Comparison of ENCODE assay signal across 33 cellular contexts in the genomic region with DNA sequence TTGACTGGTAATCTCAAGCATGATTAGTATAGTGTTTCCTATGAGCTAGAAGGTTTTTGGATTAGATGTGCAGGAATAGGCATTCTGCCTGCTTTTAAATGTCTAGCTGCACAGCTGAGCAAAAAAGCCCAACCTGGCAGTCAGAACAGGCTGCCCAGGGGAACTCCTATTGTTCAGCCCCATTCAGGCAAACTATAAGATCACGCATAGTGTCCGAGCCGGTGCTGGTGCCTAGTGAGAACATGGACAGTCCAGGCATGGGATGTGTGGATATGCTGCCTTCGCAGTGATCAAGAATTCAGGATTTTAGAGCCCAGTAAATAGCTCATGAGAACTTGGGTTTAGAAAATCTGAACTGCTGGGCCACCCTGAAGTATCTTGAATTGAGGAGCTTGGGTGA.
DNase-seq lines count a peak whose midpoint lies in the region; ATAC-seq, FAIRE-seq and TF ChIP-seq lines count a peak whose summit lies in the region.
"Had no signal": no experiment of that assay in that cellular context is flagged by ENCODE, and none has a peak within 500 bp of the region (broad histone marks: within the 10 kb centered on the region; RNA-seq: fewer than 3 reads in every experiment).

No MANE protein-coding gene starts in this region.

- H3K9ac ChIP-seq in HepG2 (ENCODE audit: insufficient read depth, low read depth, low read length), result no peak overlapping the region
- no peak overlapping the region for H3K9ac ChIP-seq in H9 (ENCODE audit: extremely low read depth, insufficient read length, low read length)
- H3K9ac ChIP-seq: BLaER1; BLaER1 treated with 17β-estradiol and CSF1 and Interleukin-3, amounts not matched to agents 10 nM and 100 nM had no signal

- no peak overlapping the region for H3K4me3 ChIP-seq in HepG2 (replicated peaks in 1 of 3; ENCODE audit: insufficient read depth in 1 of 3, low read depth in 2 of 3, low read length in 3 of 3)
- no peak overlapping the region for H3K4me3 ChIP-seq in right lobe of liver
- no peak overlapping the region for H3K4me3 ChIP-seq in CD4-positive, alpha-beta memory T cell (ENCODE audit: low read length in 2 of 2)
- H3K4me3 ChIP-seq: A549; BLaER1; BLaER1 treated with 17β-estradiol and CSF1 and Interleukin-3, amounts not matched to agents 10 nM and 100 nM had no signal

- H3K4me2 ChIP-seq in HepG2 (ENCODE audit: low read depth, low read length) (no peak overlapping the region), H9 (ENCODE audit: insufficient read depth, insufficient read length, low read length) (no peak overlapping the region)
- H3K4me2 ChIP-seq: A549; BLaER1; BLaER1 treated with 17β-estradiol and CSF1 and Interleukin-3, amounts not matched to agents 10 nM and 100 nM had no signal

- TF ChIP-seq RAD21 in HepG2 (CRISPR knock-in tag; IDR thresholded peaks at IDR 0.05), result no peak

- H3K4me1 ChIP-seq in HepG2 (ENCODE audit: insufficient read depth, low read length) (peaks cover 18% of the 10 kb centered on the region), right lobe of liver (peaks cover 0 to 18% (median 4%) of the 10 kb centered on the region in 4 donors), H9 (ENCODE audit: insufficient read depth, low read length) (no peaks in the 10 kb centered on the region)
- H3K4me1 ChIP-seq in CD4-positive, alpha-beta memory T cell (ENCODE audit: insufficient read depth, low read length), result no peaks in the 10 kb centered on the region
- H3K4me1 ChIP-seq: A549, BLaER1, Caco-2 had no signal

- peak; percentile 62 for DNase-seq in Right ventricle myocardium inferior (ENCODE audit: missing footprints)
- no peak for DNase-seq in left ventricle myocardium superior
- no peak for DNase-seq in HepG2 (ENCODE audit: low spot score)
- DNase-seq in right lobe of liver, result no peak
- DNase-seq in H9, result no peak
- DNase-seq in CD4-positive, alpha-beta memory T cell, result no peak
- DNase-seq: 8988T; ACHN; AML-193; BE2C; C1 segment of cervical spinal cord; Caco-2; Calu3; CD4-positive, alpha-beta T cell; CD4-positive, CD25-positive, alpha-beta regulatory T cell; CD8-positive, alpha-beta memory T cell; CD8-positive, alpha-beta T cell; COR-L47; DMS 273 treated with DMSO at 0.1 percent for 48 hours; DMS153; DMS53; DMS79; DMS79 treated with DMSO at 0.1 percent for 48 hours; DND-41; EL had no signal

- H4K20me1 ChIP-seq in HepG2 (ENCODE audit: insufficient read depth, low read length), result peaks cover 20% of the 10 kb centered on the region; the same call in 1 of the 2 replicates
- H4K20me1 ChIP-seq in H9 (ENCODE audit: control insufficient read depth, insufficient read depth, insufficient read length), result no peaks in the 10 kb centered on the region

- H3K14ac ChIP-seq in H9 (ENCODE audit: insufficient read depth, low read length), result 0 out of 2 replicates have a peak overlapping the region, but pooled peaks have one; percentile 36

- no peak overlapping the region for H3T11ph ChIP-seq in H9 (ENCODE audit: low read length)

- TF ChIP-seq POLR2A in HepG2 (IDR thresholded peaks at IDR 0.05; ENCODE audit: insufficient read depth in 1 of 2, low read depth in 2 of 2, low read length in 2 of 2) (no peak), right lobe of liver (IDR thresholded peaks at IDR 0.05) (no peak)

- TF ChIP-seq CTCF in HepG2 (CRISPR knock-in tag; IDR thresholded peaks at IDR 0.05) (no peak), right lobe of liver (IDR thresholded peaks at IDR 0.05) (no peak), H9 (conservative IDR thresholded peaks at IDR 0.05) (no peak)

- no peak overlapping the region for H3K27ac Mint-ChIP-seq in H9
- no peak overlapping the region for H3K27ac Mint-ChIP-seq in CD4-positive, alpha-beta memory T cell
- H3K27ac Mint-ChIP-seq: B cell; CD4-positive, alpha-beta T cell; CD8-positive, alpha-beta T cell had no signal

- H4K8ac ChIP-seq in H9 (replicated peaks; ENCODE audit: insufficient read length, low read depth, low read length), result no peak overlapping the region

- H3K9me3 ChIP-seq in HepG2 (ENCODE audit: low read length) (no peaks in the 10 kb centered on the region), right lobe of liver (no peaks in the 10 kb centered on the region), H9 (ENCODE audit: control insufficient read depth, low read depth, low read length) (no peaks in the 10 kb centered on the region)
- H3K9me3 ChIP-seq in CD4-positive, alpha-beta memory T cell (ENCODE audit: control insufficient read depth in 1 of 2, low read length in 2 of 2), result no peaks in the 10 kb centered on the region
- H3K9me3 ChIP-seq: A549; BE2C; BLaER1; BLaER1 treated with 17β-estradiol and CSF1 and Interleukin-3, amounts not matched to agents 10 nM and 100 nM; Caco-2 had no signal

- no peak overlapping the region for H3K56ac ChIP-seq in H9 (ENCODE audit: insufficient read length, low read depth, low read length)

- CTCF ChIA-PET in HepG2 (lab: Yijun Ruan, JAX; ENCODE audit: low intra/inter-chr PET ratio, low total read pairs), result no interaction called here
- CTCF ChIA-PET in CD4-positive, alpha-beta memory T cell (lab: Charles Lee; ENCODE audit: partially characterized antibody), result no interaction called here

- no peak overlapping the region for H3K18ac ChIP-seq in H9 (ENCODE audit: insufficient read length, low read depth, low read length)

- H3K27ac ChIP-seq in HepG2 (ENCODE audit: extremely low read length, insufficient read depth, low read length), result no peak overlapping the region
- no peak overlapping the region for H3K27ac ChIP-seq in right lobe of liver
- no peak overlapping the region for H3K27ac ChIP-seq in H9 (ENCODE audit: insufficient read length, low read depth, low read length)
- H3K27ac ChIP-seq in CD4-positive, alpha-beta memory T cell (ENCODE audit: low read depth, low read length), result no peak overlapping the region
- H3K27ac ChIP-seq: 22Rv1; A549; BLaER1; BLaER1 treated with 17β-estradiol and CSF1 and Interleukin-3, amounts not matched to agents 10 nM and 100 nM; C4-2B had no signal

- H3K4me1 Mint-ChIP-seq in H9, result peaks cover 12 to 18% of the 10 kb centered on the region in 2 experiments
- H3K4me1 Mint-ChIP-seq in CD4-positive, alpha-beta memory T cell, result peaks cover 15 to 24% (median 15%) of the 10 kb centered on the region in 4 donors

- TF ChIP-seq EP300 in HepG2 (IDR thresholded peaks at IDR 0.05; ENCODE audit: low read depth in 2 of 2, low read length in 2 of 2) (no peak), HepG2 (CRISPR knock-in tag; IDR thresholded peaks at IDR 0.05; ENCODE audit: borderline replicate concordance) (no peak)

- in situ Hi-C loops in HepG2 (cut with HindIII; ENCODE audit: extremely low pct_ligation_motif_present, low pct_unique_long_range_greater_than_20kb), result no loop called here

- no peak overlapping the region for H3K23ac ChIP-seq in H9 (ENCODE audit: insufficient read length, low read depth, low read length)

- peaks cover 2% of the 10 kb centered on the region for H3K79me2 ChIP-seq in HepG2 (ENCODE audit: insufficient read depth, low read length)
- H3K79me2 ChIP-seq in H9 (ENCODE audit: insufficient read depth, low read length), result no peaks in the 10 kb centered on the region

- POLR2A ChIA-PET in HepG2 (lab: Yijun Ruan, JAX), result interaction anchor here (1.0 kb wide), 1 partner anchor 14 kb away, joined by 3 read pairs; no protein-coding TSS in a partner anchor
- POLR2A ChIA-PET in CD4-positive, alpha-beta memory T cell (lab: Charles Lee; ENCODE audit: partially characterized antibody), result no interaction called here

- no peak overlapping the region for H4K91ac ChIP-seq in H9 (ENCODE audit: insufficient read length, low read depth, low read length)

- 94% methylated on average over 4 of the region's 4 CpGs for WGBS in HepG2 (ENCODE audit: low lambda C conversion rate)
- no CpG with 5 or more reads among the region's 4 CpGs for WGBS in right lobe of liver (ENCODE audit: insufficient coverage, low coverage, low lambda C conversion rate, missing lambda C conversion rate)
- WGBS in H9 (ENCODE audit: extremely low coverage, insufficient read length, low lambda C conversion rate), result no CpG with 5 or more reads among the region's 4 CpGs

- H2BK120ac ChIP-seq in H9 (ENCODE audit: low read depth, low read length, poor library complexity, severe bottlenecking), result no peak overlapping the region

- no peaks in the 10 kb centered on the region for H3K23me2 ChIP-seq in H9 (ENCODE audit: insufficient read length, low read depth, low read length, poor library complexity, severe bottlenecking)

- H3K4me3 Mint-ChIP-seq in H9, result no peak overlapping the region
- no peak overlapping the region for H3K4me3 Mint-ChIP-seq in CD4-positive, alpha-beta memory T cell
- H3K4me3 Mint-ChIP-seq: B cell; CD4-positive, alpha-beta T cell; CD4-positive, CD25-positive, alpha-beta regulatory T cell; CD8-positive, alpha-beta memory T cell; CD8-positive, alpha-beta T cell had no signal

- H2BK15ac ChIP-seq in H9 (ENCODE audit: low read depth, low read length), result no peak overlapping the region

- no peaks in the 10 kb centered on the region for H3K27me3 Mint-ChIP-seq in H9 (ENCODE audit: low read depth)
- H3K27me3 Mint-ChIP-seq in CD4-positive, alpha-beta memory T cell, result no peaks in the 10 kb centered on the region
- H3K27me3 Mint-ChIP-seq: B cell; CD4-positive, alpha-beta T cell; CD4-positive, CD25-positive, alpha-beta regulatory T cell; CD8-positive, alpha-beta memory T cell had no signal

- H3K27me3 ChIP-seq in HepG2 (ENCODE audit: control insufficient read depth in 1 of 2, insufficient read depth in 2 of 2, low read length in 2 of 2) (no peaks in the 10 kb centered on the region), right lobe of liver (no peaks in the 10 kb centered on the region), H9 (ENCODE audit: insufficient read depth, low read length) (no peaks in the 10 kb centered on the region)
- no peaks in the 10 kb centered on the region for H3K27me3 ChIP-seq in CD4-positive, alpha-beta memory T cell (ENCODE audit: insufficient read depth, low read length)
- H3K27me3 ChIP-seq: BE2C; BLaER1; BLaER1 treated with 17β-estradiol and CSF1 and Interleukin-3, amounts not matched to agents 10 nM and 100 nM had no signal

- no peak overlapping the region for H2BK5ac ChIP-seq in H9 (ENCODE audit: insufficient read length, low read length)

- no peak overlapping the region for H2BK20ac ChIP-seq in H9 (ENCODE audit: low read depth, low read length, poor library complexity, severe bottlenecking)

- H2BK12ac ChIP-seq in H9 (ENCODE audit: insufficient read length, low read depth, low read length), result no peak overlapping the region

- peaks cover 0 to 4% (median 4%) of the 10 kb centered on the region in 3 experiments; a peak in 3 of 7 replicates for H3K36me3 Mint-ChIP-seq in H9 (ENCODE audit: insufficient read depth in 1 of 3, low read depth in 3 of 3)
- peaks cover 5 to 19% of the 10 kb centered on the region in 2 donors for H3K36me3 Mint-ChIP-seq in CD4-positive, alpha-beta memory T cell

- H2AK5ac ChIP-seq in H9 (ENCODE audit: insufficient read length, low read length), result no peak overlapping the region

- intact Hi-C loops in Right ventricle myocardium inferior (cut with DNase I) (no loop called here), left ventricle myocardium superior (cut with micrococcal nuclease) (no loop called here), HepG2 (cut with micrococcal nuclease; ENCODE audit: unreplicated experiment) (no loop called here), right lobe of liver (cut with DNase I) (no loop called here)
- intact Hi-C loops in CD4-positive, alpha-beta memory T cell (cut with micrococcal nuclease), result no loop called here

- no TSS peak for BruUV-seq in HepG2 (replicated peaks; lab: Mats Ljungman, UMichigan)

- H3K79me1 ChIP-seq in H9 (ENCODE audit: insufficient read depth, low read depth, low read length, poor library complexity, severe bottlenecking), result no peaks in the 10 kb centered on the region

- no peaks in the 10 kb centered on the region for H3K9me3 Mint-ChIP-seq in H9
- H3K9me3 Mint-ChIP-seq in CD4-positive, alpha-beta memory T cell, result peaks cover 0 to 4% (median 0%) of the 10 kb centered on the region in 8 donors
- H3K9me3 Mint-ChIP-seq: CD4-positive, alpha-beta T cell; CD4-positive, CD25-positive, alpha-beta regulatory T cell; CD8-positive, alpha-beta memory T cell; CD8-positive, alpha-beta T cell had no signal

- FAIRE-seq in HepG2 (lab: Jason Lieb, UNC), result no peak
- FAIRE-seq: A204.1, A549, D721Med had no signal

- H3K4ac ChIP-seq in H9 (ENCODE audit: low read depth, low read length), result no peak overlapping the region

- no peak for ATAC-seq in Right ventricle myocardium inferior
- no peak for ATAC-seq in left ventricle myocardium superior
- peak; percentile 38 for ATAC-seq in HepG2
- no peak for ATAC-seq in right lobe of liver
- ATAC-seq: A549; CD8-positive, alpha-beta T cell had no signal

- no peak overlapping the region for H4K5ac ChIP-seq in H9 (ENCODE audit: insufficient read length, low read depth, low read length)

- H3K36me3 ChIP-seq in HepG2 (replicated peaks in 1 of 2; ENCODE audit: control insufficient read depth in 1 of 2, insufficient read depth in 2 of 2, low read length in 2 of 2), result no peaks in the 10 kb centered on the region
- no peaks in the 10 kb centered on the region for H3K36me3 ChIP-seq in right lobe of liver
- no peaks in the 10 kb centered on the region for H3K36me3 ChIP-seq in CD4-positive, alpha-beta memory T cell (ENCODE audit: insufficient read depth, low read length)
- H3K36me3 ChIP-seq: BE2C, BLaER1 had no signal

- H2AFZ ChIP-seq in HepG2 (ENCODE audit: low read length) (no peak overlapping the region), H9 (ENCODE audit: low read length) (no peak overlapping the region)
